In the genomic region with DNA sequence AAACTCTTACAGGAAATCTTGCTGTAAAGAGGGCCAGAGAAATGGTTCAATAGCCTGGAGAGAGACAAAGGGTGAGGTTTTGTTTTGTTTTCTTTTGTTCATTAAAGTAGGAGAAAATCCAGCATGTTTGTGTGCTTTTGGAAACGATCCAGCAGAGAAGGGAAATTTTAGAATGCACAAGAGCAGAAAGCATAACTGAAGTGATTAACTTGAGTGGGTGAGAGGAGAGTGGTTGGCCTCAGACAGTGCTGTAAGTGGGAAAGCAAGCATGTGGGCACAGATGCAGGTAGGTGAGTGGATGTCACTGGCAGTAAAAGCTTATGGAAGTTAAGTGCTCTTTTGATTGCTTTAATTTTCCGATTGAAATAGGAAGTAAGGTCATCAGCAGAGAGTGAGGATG, we compare ENCODE assay signal across 10 cellular contexts. TPM values are rescaled to one million over a fixed set of nuclear protein-coding genes. Genes with fewer than 3 reads are reported as not detected.
DNase-seq lines count a peak whose midpoint lies in the region; ATAC-seq lines count a peak whose summit lies in the region.
"Had no signal": no experiment of that assay in that cellular context is flagged by ENCODE, and none has a peak within 500 bp of the region (broad histone marks: within the 10 kb centered on the region; RNA-seq: fewer than 3 reads in every experiment).

No MANE protein-coding gene starts in this region.

- H3K4me1 ChIP-seq in right cardiac atrium (ENCODE audit: control insufficient read depth, insufficient read depth, low read length): peaks cover 3% of the 10 kb centered on the region

- DNase-seq in COLO668 (lab: John Stamatoyannopoulos, UW; ENCODE audit: unreplicated experiment) (peak; percentile 38), NCI-H1436 treated with DMSO at 0.1 percent for 48 hours (lab: John Stamatoyannopoulos, UW) (peak; percentile 73), SHP77 (lab: John Stamatoyannopoulos, UW) (peak; percentile 31 to 42), right cardiac atrium (no peak), SKM-1 treated with dmso at 0.1 percent for 144 hours (lab: John Stamatoyannopoulos, UW; ENCODE audit: unreplicated experiment) (no peak), NCI-H526 (lab: John Stamatoyannopoulos, UW) (no peak)
- no peak for DNase-seq in activated CD4-positive, alpha-beta T cell treated with anti-CD3 and anti-CD28 coated beads for 4 hours
- DNase-seq: IMR-90 had no signal

- H3K27me3 ChIP-seq in right cardiac atrium (ENCODE audit: control insufficient read depth, insufficient read depth): no peaks in the 10 kb centered on the region
- H3K27me3 ChIP-seq: neutrophil had no signal

- no peak overlapping the region for H3K4me3 ChIP-seq in right cardiac atrium (ENCODE audit: low read length)

- H3K27ac ChIP-seq in right cardiac atrium (ENCODE audit: low read length): no peak overlapping the region
- H3K27ac ChIP-seq: neutrophil had no signal

- H3K9me3 ChIP-seq in right cardiac atrium (ENCODE audit: control insufficient read depth, low read length): no peaks in the 10 kb centered on the region
- H3K9me3 ChIP-seq: neutrophil had no signal

- 32% methylated on average over 2 of the region's 2 CpGs for WGBS in right cardiac atrium

- intact Hi-C loops in right cardiac atrium (cut with DNase I): loop anchor here in 1 of 4 donors (10.0 kb wide), 1 partner anchor 45 kb away; a partner anchor contains a TSS

- peak; percentile 74 to 90 for ATAC-seq in right cardiac atrium
- ATAC-seq in HG03520 (IDR thresholded peaks at IDR 0.05; ENCODE audit: unreplicated experiment): no peak

RNA-seq across cellular contexts. Expression of a gene that starts 50.2 kb away (rescaled TPM):
- total RNA-seq in right cardiac atrium: 1 to 10 TPM; 5.0 to 9.8 (median 7.2) TPM
- polyA plus RNA-seq in right cardiac atrium: 2.1 TPM

RNA-seq across cellular contexts. Expression of a gene that starts 50.8 kb away (rescaled TPM):
- total RNA-seq in right cardiac atrium: 1 to 10 TPM; 1.8 to 3.0 (median 2.2) TPM
- polyA plus RNA-seq in right cardiac atrium: 1.7 TPM

Comparison
In these comparisons a context has a peak if more than half of its experiments do, and no peak if none do; other contexts are left out.
1. DNase-seq: peak in COLO668 (single experiment), NCI-H1436 treated with DMSO at 0.1 percent for 48 hours (single experiment) and SHP77 (2 of 2); none in right cardiac atrium (0 of 3), SKM-1 treated with dmso at 0.1 percent for 144 hours (single experiment), activated CD4-positive, alpha-beta T cell treated with anti-CD3 and anti-CD28 coated beads for 4 hours (0 of 2) and NCI-H526 (0 of 2).